Comparison of ENCODE assay signal across 11 cellular contexts in genomic region chr9:122218885-122219855, GRCh38. TPM values are rescaled to one million over a fixed set of nuclear protein-coding genes. Genes with fewer than 3 reads are reported as not detected.
DNase-seq lines count a peak whose midpoint lies in the region; ATAC-seq and TF ChIP-seq lines count a peak whose summit lies in the region.
"Had no signal": no experiment of that assay in that cellular context is flagged by ENCODE, and none has a peak within 500 bp of the region (broad histone marks: within the 10 kb centered on the region; RNA-seq: fewer than 3 reads in every experiment).

No MANE protein-coding gene starts in this region.

- TF ChIP-seq POLR2A in prostate gland (IDR thresholded peaks at IDR 0.05): no peak

- intact Hi-C loops in lower lobe of right lung (cut with DNase I): no loop called here
- intact Hi-C loops in prostate gland (cut with DNase I): no loop called here

- H3K36me3 Mint-ChIP-seq in chondrocyte (ENCODE audit: low read depth): no peaks in the 10 kb centered on the region
- peaks cover 3% of the 10 kb centered on the region for H3K36me3 Mint-ChIP-seq in type B pancreatic cell

- H3K27ac Mint-ChIP-seq in chondrocyte (ENCODE audit: unreplicated experiment) (no peak overlapping the region), type B pancreatic cell (no peak overlapping the region)

- 6% methylated on average over 62 of the region's 62 CpGs for WGBS in prostate gland

- ATAC-seq in lower lobe of right lung: peak in 1 of 2 donors; percentile 35
- ATAC-seq in GM21723 (IDR thresholded peaks at IDR 0.05; ENCODE audit: unreplicated experiment): no peak
- ATAC-seq: gastroesophageal sphincter had no signal

- H3K9me3 ChIP-seq in cardiac muscle cell (ENCODE audit: low read depth) (no peaks in the 10 kb centered on the region), right atrium auricular region (no peaks in the 10 kb centered on the region), lower lobe of right lung (no peaks in the 10 kb centered on the region), prostate gland (no peaks in the 10 kb centered on the region)
- H3K9me3 ChIP-seq: gastroesophageal sphincter had no signal

- H3K9me3 Mint-ChIP-seq in chondrocyte (ENCODE audit: low read depth): no peaks in the 10 kb centered on the region
- no peaks in the 10 kb centered on the region for H3K9me3 Mint-ChIP-seq in type B pancreatic cell

- H3K27me3 Mint-ChIP-seq in chondrocyte (ENCODE audit: low read depth) (peaks cover 88% of the 10 kb centered on the region), type B pancreatic cell (peaks cover 97% of the 10 kb centered on the region)

- peak overlapping the region; percentile 14 for H3K4me3 ChIP-seq in cardiac muscle cell
- H3K4me3 ChIP-seq in right atrium auricular region: peak overlapping the region in 1 of 2 donors; percentile 25
- H3K4me3 ChIP-seq in lower lobe of right lung: peak overlapping the region; percentile 20
- peak overlapping the region in 1 of 2 donors; percentile 1 for H3K4me3 ChIP-seq in prostate gland

- TF ChIP-seq CTCF in cardiac muscle cell (IDR thresholded peaks at IDR 0.05; ENCODE audit: low read depth, low read length) (no peak), right atrium auricular region (IDR thresholded peaks at IDR 0.05) (no peak), chondrocyte (IDR thresholded peaks at IDR 0.05) (no peak), lower lobe of right lung (IDR thresholded peaks at IDR 0.05) (no peak), type B pancreatic cell (conservative IDR thresholded peaks at IDR 0.05) (no peak), prostate gland (IDR thresholded peaks at IDR 0.05) (no peak)

- DNase-seq in cardiac muscle cell (ENCODE audit: low read depth in 1 of 2, low spot score in 1 of 2) (peak; percentile 31 to 34), right atrium auricular region (ENCODE audit: low spot score) (no peak), chondrocyte (ENCODE audit: low spot score) (no peak), lower lobe of right lung (no peak), type B pancreatic cell (ENCODE audit: extremely low spot score, unreplicated experiment) (no peak), NCI-H2196 (lab: John Stamatoyannopoulos, UW; ENCODE audit: unreplicated experiment) (no peak), prostate gland (ENCODE audit: low spot score) (no peak)
- DNase-seq: DMS79 treated with DMSO at 0.1 percent for 48 hours, NCI-H1105 treated with DMSO at 0.1 percent for 48 hours had no signal

- H3K4me1 ChIP-seq in cardiac muscle cell (ENCODE audit: low read depth) (peaks cover 6% of the 10 kb centered on the region), right atrium auricular region (peaks cover 0 to 42% of the 10 kb centered on the region in 2 donors), lower lobe of right lung (peaks cover 18% of the 10 kb centered on the region), prostate gland (replicated peaks) (no peaks in the 10 kb centered on the region)

- H3K36me3 ChIP-seq in cardiac muscle cell (no peaks in the 10 kb centered on the region), right atrium auricular region (no peaks in the 10 kb centered on the region), lower lobe of right lung (no peaks in the 10 kb centered on the region), prostate gland (no peaks in the 10 kb centered on the region)
- H3K36me3 ChIP-seq: gastroesophageal sphincter had no signal

- H3K27ac ChIP-seq in cardiac muscle cell: no peak overlapping the region
- no peak overlapping the region for H3K27ac ChIP-seq in right atrium auricular region
- H3K27ac ChIP-seq in lower lobe of right lung: no peak overlapping the region
- H3K27ac ChIP-seq in prostate gland: no peak overlapping the region
- H3K27ac ChIP-seq: gastroesophageal sphincter had no signal

- H3K4me1 Mint-ChIP-seq in chondrocyte (ENCODE audit: low read depth) (peaks cover 31% of the 10 kb centered on the region), type B pancreatic cell (ENCODE audit: unreplicated experiment) (peaks cover 43% of the 10 kb centered on the region)

- H3K27me3 ChIP-seq in cardiac muscle cell (peaks cover 100% of the 10 kb centered on the region), right atrium auricular region (peaks cover 43 to 45% of the 10 kb centered on the region in 2 donors), lower lobe of right lung (ENCODE audit: low read depth) (peaks cover 80% of the 10 kb centered on the region), prostate gland (replicated peaks; ENCODE audit: insufficient read depth) (peaks cover 14% of the 10 kb centered on the region)

- H3K4me3 Mint-ChIP-seq in chondrocyte (ENCODE audit: unreplicated experiment) (peak overlapping the region; percentile 51), type B pancreatic cell (peak overlapping the region; percentile 72)

RNA-seq across cellular contexts. Expression of gene LHX6, which starts 9.6 kb away (rescaled TPM):
- 0.12 and 0.14 TPM in 2 replicates for total RNA-seq in cardiac muscle cell
- not detected in 2 replicates for polyA plus RNA-seq in cardiac muscle cell
- total RNA-seq in right atrium auricular region: 1 to 10 TPM; 2.8 to 3.2 TPM
- not detected in 3 replicates for total RNA-seq in chondrocyte
- total RNA-seq in lower lobe of right lung: 8.1 TPM
- 0.48 and 10.0 TPM in 2 replicates for total RNA-seq in type B pancreatic cell (ENCODE audit: low replicate concordance)
- 1 to 10 TPM; 2.7 to 7.3 TPM for total RNA-seq in prostate gland

RNA-seq across cellular contexts. Expression of gene RBM18, which starts 45.5 kb away (rescaled TPM):
- total RNA-seq in cardiac muscle cell (5.4 and 5.6 TPM in 2 replicates), right atrium auricular region (10 to 100 TPM; 19.2 to 23.2 TPM), chondrocyte (18.7 to 20.2 TPM (median 18.8 TPM) in 3 replicates), lower lobe of right lung (21.7 TPM), type B pancreatic cell (ENCODE audit: low replicate concordance) (23.3 and 24.2 TPM in 2 replicates), prostate gland (10 to 100 TPM in 1 of 2 donors, 1 to 10 TPM in 1; 8.8 to 20.3 TPM)
- 16.7 and 28.2 TPM in 2 replicates for polyA plus RNA-seq in cardiac muscle cell

RNA-seq across cellular contexts. Expression of gene MRRF, which starts 45.5 kb away (rescaled TPM):
- total RNA-seq in cardiac muscle cell (41.0 and 44.4 TPM in 2 replicates), right atrium auricular region (10 to 100 TPM; 20.7 to 21.4 TPM), chondrocyte (18.3 to 25.4 TPM (median 21.7 TPM) in 3 replicates), lower lobe of right lung (30.2 TPM), type B pancreatic cell (ENCODE audit: low replicate concordance) (41.2 and 51.4 TPM in 2 replicates), prostate gland (10 to 100 TPM; 21.1 to 35.4 TPM)
- polyA plus RNA-seq in cardiac muscle cell: 45.3 and 45.5 TPM in 2 replicates

RNA-seq across cellular contexts. Expression of gene MORN5, which starts 59.5 kb away (rescaled TPM):
- total RNA-seq in cardiac muscle cell (0.63 TPM in 1 of 2 replicates, not detected in the other), right atrium auricular region (not detected), chondrocyte (not detected in 3 replicates), lower lobe of right lung (7.7 TPM), type B pancreatic cell (ENCODE audit: low replicate concordance) (0.88 and 2.1 TPM in 2 replicates), prostate gland (1 to 10 TPM in 1 of 2 donors, not detected in 1; 2.1 TPM)
- polyA plus RNA-seq in cardiac muscle cell: not detected in 2 replicates

RNA-seq across cellular contexts. Expression of gene NDUFA8, which starts 59.6 kb away (rescaled TPM):
- total RNA-seq in cardiac muscle cell (86.9 and 116 TPM in 2 replicates), right atrium auricular region (100 to 1,000 TPM; 169 to 236 TPM), chondrocyte (47.9 to 62.6 TPM (median 49.7 TPM) in 3 replicates), lower lobe of right lung (38.5 TPM), type B pancreatic cell (ENCODE audit: low replicate concordance) (65.4 and 68.7 TPM in 2 replicates), prostate gland (10 to 100 TPM; 60.7 to 69.6 TPM)
- 287 and 336 TPM in 2 replicates for polyA plus RNA-seq in cardiac muscle cell

Comparison
In these comparisons a context has a peak if more than half of its experiments do, and no peak if none do; other contexts are left out.
1. DNase-seq: peak in cardiac muscle cell (2 of 2); none in right atrium auricular region (single experiment), chondrocyte (single experiment), lower lobe of right lung (single experiment), type B pancreatic cell (single experiment), NCI-H2196 (single experiment) and prostate gland (single experiment).